27 cellular contexts compared by ENCODE assay signal in the genomic region with DNA sequence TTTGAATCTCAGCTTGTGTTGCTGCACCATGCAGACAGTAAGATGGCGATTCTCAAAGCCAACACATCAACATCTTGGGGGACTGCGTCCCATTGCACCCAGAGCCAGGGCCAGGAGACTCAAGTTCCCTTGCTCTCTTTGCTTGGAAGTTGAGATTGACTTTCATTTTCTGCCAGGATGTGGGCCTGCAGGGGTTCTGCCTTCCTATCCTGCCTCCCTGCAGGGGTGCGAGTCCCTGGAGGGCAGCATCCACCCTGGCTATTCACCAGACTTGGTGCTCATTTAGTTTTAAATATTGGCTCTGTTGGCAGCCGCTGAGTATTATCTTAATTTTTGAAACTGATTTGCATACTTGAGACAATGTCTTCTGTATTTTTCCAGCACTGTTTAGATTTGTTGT.
"Had no signal": no experiment of that assay in that cellular context is flagged by ENCODE, and none has a peak within 500 bp of the region (broad histone marks: within the 10 kb centered on the region; RNA-seq: fewer than 3 reads in every experiment).

No MANE protein-coding gene starts in this region.

- H3K27me3 Mint-ChIP-seq: stimulated activated naive CD8-positive, alpha-beta T cell treated with anti-CD3 and anti-CD28 coated beads, Interleukin-15, Interleukin-2, amounts not matched to agents 100 ng/mL and 50 ng/mL, for 24 hours had no signal

- H3K79me2 ChIP-seq: parathyroid adenoma had no signal

- H3K9me3 ChIP-seq: ovary, psoas muscle, right lobe of liver, sigmoid colon, stomach, thoracic aorta, tibial nerve, upper lobe of left lung, vagina had no signal

- H3K9ac ChIP-seq: neural progenitor cell, parathyroid adenoma had no signal

- ATAC-seq: psoas muscle; right cardiac atrium; right lobe of liver; stimulated activated effector memory CD8-positive, alpha-beta T cell treated with anti-CD3 and anti-CD28 coated beads, Interleukin-12 subunit alpha, Interleukin-12 subunit beta, amount 100 ng/mL, for 72 hours; stimulated activated naive B cell treated with anti-CD40 and anti-IgM and Interleukin-4, amounts not matched to agents 10 μg/mL and 1 μg/mL and 100 μg/mL, for 72 hours had no signal

- H3K27me3 ChIP-seq: neural progenitor cell, ovary, right lobe of liver, stomach, thyroid gland, tibial nerve, upper lobe of left lung, vagina had no signal

- H3K4me3 Mint-ChIP-seq: nephron; neural progenitor cell; stimulated activated effector memory CD8-positive, alpha-beta T cell treated with anti-CD3 and anti-CD28 coated beads, Interleukin-12 subunit alpha, Interleukin-12 subunit beta, amount 100 ng/mL, for 72 hours; stimulated activated naive B cell treated with anti-CD40 and anti-IgM and Interleukin-4, amounts not matched to agents 10 μg/mL and 1 μg/mL and 100 μg/mL, for 72 hours; stimulated activated naive CD8-positive, alpha-beta T cell treated with anti-CD3 and anti-CD28 coated beads, Interleukin-15, Interleukin-2, amounts not matched to agents 100 ng/mL and 50 ng/mL, for 24 hours had no signal

- H3K4me2 ChIP-seq: neural progenitor cell had no signal

- H3K4me3 ChIP-seq: neural progenitor cell, ovary, psoas muscle, right lobe of liver, sigmoid colon, stomach, thoracic aorta, thyroid gland, tibial nerve, upper lobe of left lung, vagina had no signal

- H3K4me1 Mint-ChIP-seq: nephron; neural progenitor cell; stimulated activated effector memory CD8-positive, alpha-beta T cell treated with anti-CD3 and anti-CD28 coated beads, Interleukin-12 subunit alpha, Interleukin-12 subunit beta, amount 100 ng/mL, for 72 hours; stimulated activated naive B cell treated with anti-CD40 and anti-IgM and Interleukin-4, amounts not matched to agents 10 μg/mL and 1 μg/mL and 100 μg/mL, for 72 hours had no signal

- DNase-seq: occipital lobe; ovary; posterior cingulate gyrus; psoas muscle; right cardiac atrium; right lobe of liver; sigmoid colon; small intestine; stimulated activated CD4-positive, alpha-beta T cell treated with anti-CD3 and anti-CD28 coated beads, Interleukin-15, amount 100 ng/mL, for 24 hours; stimulated activated CD4-positive, alpha-beta T cell treated with anti-CD3 and anti-CD28 coated beads, Interleukin-2, amount 100 ng/mL, for 24 hours; stimulated activated CD4-positive, alpha-beta T cell treated with anti-CD3 and anti-CD28 coated beads, Interleukin-2, amount 100 ng/mL, for 48 hours; stimulated activated CD4-positive, alpha-beta T cell treated with anti-CD3 and anti-CD28 coated beads, Interleukin-4, amount 100 ng/mL, for 24 hours; stimulated activated naive B cell treated with anti-CD40 and anti-IgM and Interleukin-4, amounts not matched to agents 10 μg/mL and 1 μg/mL and 100 μg/mL, for 72 hours; stimulated activated naive CD4-positive, alpha-beta T cell treated with Interleukin-2 at 50 U/mL for 16 hours; stomach; thyroid gland; trophoblast cell; upper lobe of left lung had no signal

- H3K9me3 Mint-ChIP-seq: neural progenitor cell had no signal

- H3K27ac ChIP-seq: neural progenitor cell, ovary, parathyroid adenoma, psoas muscle, right lobe of liver, sigmoid colon, stomach, thoracic aorta, thyroid gland, tibial nerve, upper lobe of left lung, vagina had no signal

- H3K36me3 Mint-ChIP-seq: neural progenitor cell; stimulated activated effector memory CD8-positive, alpha-beta T cell treated with anti-CD3 and anti-CD28 coated beads, Interleukin-12 subunit alpha, Interleukin-12 subunit beta, amount 100 ng/mL, for 72 hours; stimulated activated naive B cell treated with anti-CD40 and anti-IgM and Interleukin-4, amounts not matched to agents 10 μg/mL and 1 μg/mL and 100 μg/mL, for 72 hours had no signal

- H3K27ac Mint-ChIP-seq: nephron; neural progenitor cell; progenitor cell of endocrine pancreas; stimulated activated effector memory CD8-positive, alpha-beta T cell treated with anti-CD3 and anti-CD28 coated beads, Interleukin-12 subunit alpha, Interleukin-12 subunit beta, amount 100 ng/mL, for 72 hours; stimulated activated naive B cell treated with anti-CD40 and anti-IgM and Interleukin-4, amounts not matched to agents 10 μg/mL and 1 μg/mL and 100 μg/mL, for 72 hours; stimulated activated naive CD8-positive, alpha-beta T cell treated with anti-CD3 and anti-CD28 coated beads, Interleukin-15, Interleukin-2, amounts not matched to agents 100 ng/mL and 50 ng/mL, for 24 hours had no signal

- H3K4me1 ChIP-seq: neural progenitor cell, parathyroid adenoma, psoas muscle, right lobe of liver, sigmoid colon, stomach, thyroid gland, tibial nerve, upper lobe of left lung, vagina had no signal

- H3K36me3 ChIP-seq: neural progenitor cell, ovary, right lobe of liver, sigmoid colon, stomach, thoracic aorta, thyroid gland, tibial nerve, upper lobe of left lung, vagina had no signal
